Comparison of ENCODE assay signal across 1 cellular context in the genomic region with DNA sequence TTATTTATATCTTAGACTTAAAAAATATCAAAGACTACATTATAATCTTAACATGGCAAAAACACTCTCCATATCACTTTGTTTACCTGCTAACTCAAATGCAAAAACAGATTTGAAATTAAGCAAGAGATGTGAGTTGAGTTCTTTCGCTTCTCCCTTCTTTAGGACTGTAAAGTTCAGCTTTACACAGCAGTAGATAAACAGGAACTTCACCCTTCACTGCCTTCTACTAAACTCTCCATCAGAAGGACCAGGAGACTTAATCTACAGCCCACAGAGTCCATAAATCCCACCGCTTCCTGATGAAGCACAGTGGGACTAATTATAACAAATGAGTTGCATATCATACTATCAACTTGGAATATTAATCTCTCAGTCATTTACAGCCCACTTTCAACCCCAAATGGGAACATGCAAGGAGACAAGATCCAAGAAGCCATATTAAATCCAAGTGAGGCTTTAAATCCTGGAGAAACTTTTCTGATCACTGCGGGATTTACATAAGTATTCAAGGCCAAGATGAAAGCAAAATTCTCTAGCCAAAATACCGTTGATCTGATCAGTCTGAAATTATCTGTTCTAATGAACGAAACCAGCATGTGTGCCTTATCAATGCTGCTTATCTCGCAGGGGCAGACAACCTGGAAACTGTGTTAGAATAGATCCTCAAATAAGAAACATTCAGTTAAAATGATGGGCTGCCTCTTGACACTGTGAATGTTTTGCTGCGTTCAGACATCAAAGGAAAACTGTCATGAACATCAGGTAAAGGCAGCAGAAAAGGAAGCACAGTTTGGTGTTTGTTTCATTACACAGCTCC.
TF ChIP-seq lines count a peak whose summit lies in the region.

No MANE protein-coding gene starts in this region.

TF ChIP-seq in K562, 482 proteins besides CTCF, POLR2A, EP300 and RAD21 (continues in another document):
- TF ChIP-seq TBL1XR1 (IDR thresholded peaks at IDR 0.05; ENCODE audit: low read length in 2 of 2) (no peak), GATA2 (CRISPR knock-in tag; IDR thresholded peaks at IDR 0.05) (0 out of 2 replicates have a peak, but pooled peaks have one; percentile 51), ZNF197 (CRISPR knock-in tag; IDR thresholded peaks at IDR 0.05; ENCODE audit: low read depth) (no peak), ARID2 (IDR thresholded peaks at IDR 0.05) (no peak), RBM34 (IDR thresholded peaks at IDR 0.05; ENCODE audit: borderline replicate concordance, insufficient read depth, low read length) (no peak), PHB (CRISPR knock-in tag; IDR thresholded peaks at IDR 0.05) (no peak), RBM14 (IDR thresholded peaks at IDR 0.05; ENCODE audit: borderline replicate concordance, insufficient read depth, low read depth, low read length) (no peak), EZH2 (IDR thresholded peaks at IDR 0.05; ENCODE audit: borderline replicate concordance, low read depth, low read length) (no peak), BRCA1 (IDR thresholded peaks at IDR 0.05) (no peak), BRCA1 (CRISPR knock-in tag; IDR thresholded peaks at IDR 0.05) (no peak), RBFOX2 (IDR thresholded peaks at IDR 0.05; ENCODE audit: low read depth, low read length) (no peak), MTA2 (IDR thresholded peaks at IDR 0.05; ENCODE audit: low read depth) (no peak), TEAD4 (IDR thresholded peaks at IDR 0.05; ENCODE audit: low read length) (peak; percentile 51; the same call in 1 of the 2 replicates), TEAD4 (CRISPR knock-in tag; IDR thresholded peaks at IDR 0.05; ENCODE audit: borderline replicate concordance) (no peak), HDAC1 (IDR thresholded peaks at IDR 0.05) (peak in 1 of 2 experiments; percentile 25; a peak in 1 of 4 replicates), KDM1A (IDR thresholded peaks at IDR 0.05) (peak; percentile 21 to 34; a peak in 2 of 4 replicates), POLR2AphosphoS5 (IDR thresholded peaks at IDR 0.05; ENCODE audit: control insufficient read depth, insufficient read depth, low read depth, low read length) (no peak), U2AF1 (optimal IDR thresholded peaks at IDR 0.05; ENCODE audit: low read depth, low read length) (no peak), ARID1B (IDR thresholded peaks at IDR 0.05) (peak; percentile 70), ZBTB1 (CRISPR knock-in tag; IDR thresholded peaks at IDR 0.05; ENCODE audit: borderline replicate concordance, low read depth) (no peak), IRF2 (CRISPR knock-in tag; IDR thresholded peaks at IDR 0.05) (no peak)
- TF ChIP-seq, protein P1, sequence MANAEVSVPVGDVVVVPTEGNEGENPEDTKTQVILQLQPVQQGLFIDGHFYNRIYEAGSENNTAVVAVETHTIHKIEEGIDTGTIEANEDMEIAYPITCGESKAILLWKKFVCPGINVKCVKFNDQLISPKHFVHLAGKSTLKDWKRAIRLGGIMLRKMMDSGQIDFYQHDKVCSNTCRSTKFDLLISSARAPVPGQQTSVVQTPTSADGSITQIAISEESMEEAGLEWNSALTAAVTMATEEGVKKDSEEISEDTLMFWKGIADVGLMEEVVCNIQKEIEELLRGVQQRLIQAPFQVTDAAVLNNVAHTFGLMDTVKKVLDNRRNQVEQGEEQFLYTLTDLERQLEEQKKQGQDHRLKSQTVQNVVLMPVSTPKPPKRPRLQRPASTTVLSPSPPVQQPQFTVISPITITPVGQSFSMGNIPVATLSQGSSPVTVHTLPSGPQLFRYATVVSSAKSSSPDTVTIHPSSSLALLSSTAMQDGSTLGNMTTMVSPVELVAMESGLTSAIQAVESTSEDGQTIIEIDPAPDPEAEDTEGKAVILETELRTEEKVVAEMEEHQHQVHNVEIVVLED (CRISPR knock-in tag; IDR thresholded peaks at IDR 0.05): no peak
- TF ChIP-seq, protein P2, sequence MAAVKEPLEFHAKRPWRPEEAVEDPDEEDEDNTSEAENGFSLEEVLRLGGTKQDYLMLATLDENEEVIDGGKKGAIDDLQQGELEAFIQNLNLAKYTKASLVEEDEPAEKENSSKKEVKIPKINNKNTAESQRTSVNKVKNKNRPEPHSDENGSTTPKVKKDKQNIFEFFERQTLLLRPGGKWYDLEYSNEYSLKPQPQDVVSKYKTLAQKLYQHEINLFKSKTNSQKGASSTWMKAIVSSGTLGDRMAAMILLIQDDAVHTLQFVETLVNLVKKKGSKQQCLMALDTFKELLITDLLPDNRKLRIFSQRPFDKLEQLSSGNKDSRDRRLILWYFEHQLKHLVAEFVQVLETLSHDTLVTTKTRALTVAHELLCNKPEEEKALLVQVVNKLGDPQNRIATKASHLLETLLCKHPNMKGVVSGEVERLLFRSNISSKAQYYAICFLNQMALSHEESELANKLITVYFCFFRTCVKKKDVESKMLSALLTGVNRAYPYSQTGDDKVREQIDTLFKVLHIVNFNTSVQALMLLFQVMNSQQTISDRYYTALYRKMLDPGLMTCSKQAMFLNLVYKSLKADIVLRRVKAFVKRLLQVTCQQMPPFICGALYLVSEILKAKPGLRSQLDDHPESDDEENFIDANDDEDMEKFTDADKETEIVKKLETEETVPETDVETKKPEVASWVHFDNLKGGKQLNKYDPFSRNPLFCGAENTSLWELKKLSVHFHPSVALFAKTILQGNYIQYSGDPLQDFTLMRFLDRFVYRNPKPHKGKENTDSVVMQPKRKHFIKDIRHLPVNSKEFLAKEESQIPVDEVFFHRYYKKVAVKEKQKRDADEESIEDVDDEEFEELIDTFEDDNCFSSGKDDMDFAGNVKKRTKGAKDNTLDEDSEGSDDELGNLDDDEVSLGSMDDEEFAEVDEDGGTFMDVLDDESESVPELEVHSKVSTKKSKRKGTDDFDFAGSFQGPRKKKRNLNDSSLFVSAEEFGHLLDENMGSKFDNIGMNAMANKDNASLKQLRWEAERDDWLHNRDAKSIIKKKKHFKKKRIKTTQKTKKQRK (IDR thresholded peaks at IDR 0.05; ENCODE audit: borderline replicate concordance, low read depth, low read length): no peak
- TF ChIP-seq, protein P3, sequence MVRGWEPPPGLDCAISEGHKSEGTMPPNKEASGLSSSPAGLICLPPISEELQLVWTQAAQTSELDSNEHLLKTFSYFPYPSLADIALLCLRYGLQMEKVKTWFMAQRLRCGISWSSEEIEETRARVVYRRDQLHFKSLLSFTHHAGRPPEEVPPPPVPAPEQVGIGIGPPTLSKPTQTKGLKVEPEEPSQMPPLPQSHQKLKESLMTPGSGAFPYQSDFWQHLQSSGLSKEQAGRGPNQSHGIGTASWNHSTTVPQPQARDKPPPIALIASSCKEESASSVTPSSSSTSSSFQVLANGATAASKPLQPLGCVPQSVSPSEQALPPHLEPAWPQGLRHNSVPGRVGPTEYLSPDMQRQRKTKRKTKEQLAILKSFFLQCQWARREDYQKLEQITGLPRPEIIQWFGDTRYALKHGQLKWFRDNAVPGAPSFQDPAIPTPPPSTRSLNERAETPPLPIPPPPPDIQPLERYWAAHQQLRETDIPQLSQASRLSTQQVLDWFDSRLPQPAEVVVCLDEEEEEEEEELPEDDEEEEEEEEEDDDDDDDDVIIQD (CRISPR knock-in tag; IDR thresholded peaks at IDR 0.05): no peak
- TF ChIP-seq, protein P4, sequence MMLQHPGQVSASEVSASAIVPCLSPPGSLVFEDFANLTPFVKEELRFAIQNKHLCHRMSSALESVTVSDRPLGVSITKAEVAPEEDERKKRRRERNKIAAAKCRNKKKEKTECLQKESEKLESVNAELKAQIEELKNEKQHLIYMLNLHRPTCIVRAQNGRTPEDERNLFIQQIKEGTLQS (IDR thresholded peaks at IDR 0.05): no peak
- TF ChIP-seq, protein P4 (CRISPR knock-in tag; conservative IDR thresholded peaks at IDR 0.05): no peak
- TF ChIP-seq, protein P5, sequence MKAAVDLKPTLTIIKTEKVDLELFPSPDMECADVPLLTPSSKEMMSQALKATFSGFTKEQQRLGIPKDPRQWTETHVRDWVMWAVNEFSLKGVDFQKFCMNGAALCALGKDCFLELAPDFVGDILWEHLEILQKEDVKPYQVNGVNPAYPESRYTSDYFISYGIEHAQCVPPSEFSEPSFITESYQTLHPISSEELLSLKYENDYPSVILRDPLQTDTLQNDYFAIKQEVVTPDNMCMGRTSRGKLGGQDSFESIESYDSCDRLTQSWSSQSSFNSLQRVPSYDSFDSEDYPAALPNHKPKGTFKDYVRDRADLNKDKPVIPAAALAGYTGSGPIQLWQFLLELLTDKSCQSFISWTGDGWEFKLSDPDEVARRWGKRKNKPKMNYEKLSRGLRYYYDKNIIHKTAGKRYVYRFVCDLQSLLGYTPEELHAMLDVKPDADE (conservative IDR thresholded peaks at IDR 0.05; ENCODE audit: control insufficient read depth, low read depth, low read length): no peak
- TF ChIP-seq, protein P6, sequence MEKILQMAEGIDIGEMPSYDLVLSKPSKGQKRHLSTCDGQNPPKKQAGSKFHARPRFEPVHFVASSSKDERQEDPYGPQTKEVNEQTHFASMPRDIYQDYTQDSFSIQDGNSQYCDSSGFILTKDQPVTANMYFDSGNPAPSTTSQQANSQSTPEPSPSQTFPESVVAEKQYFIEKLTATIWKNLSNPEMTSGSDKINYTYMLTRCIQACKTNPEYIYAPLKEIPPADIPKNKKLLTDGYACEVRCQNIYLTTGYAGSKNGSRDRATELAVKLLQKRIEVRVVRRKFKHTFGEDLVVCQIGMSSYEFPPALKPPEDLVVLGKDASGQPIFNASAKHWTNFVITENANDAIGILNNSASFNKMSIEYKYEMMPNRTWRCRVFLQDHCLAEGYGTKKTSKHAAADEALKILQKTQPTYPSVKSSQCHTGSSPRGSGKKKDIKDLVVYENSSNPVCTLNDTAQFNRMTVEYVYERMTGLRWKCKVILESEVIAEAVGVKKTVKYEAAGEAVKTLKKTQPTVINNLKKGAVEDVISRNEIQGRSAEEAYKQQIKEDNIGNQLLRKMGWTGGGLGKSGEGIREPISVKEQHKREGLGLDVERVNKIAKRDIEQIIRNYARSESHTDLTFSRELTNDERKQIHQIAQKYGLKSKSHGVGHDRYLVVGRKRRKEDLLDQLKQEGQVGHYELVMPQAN (IDR thresholded peaks at IDR 0.05; ENCODE audit: borderline replicate concordance): 0 out of 2 replicates have a peak, but pooled peaks have one; percentile 9
- TF ChIP-seq, protein P7, sequence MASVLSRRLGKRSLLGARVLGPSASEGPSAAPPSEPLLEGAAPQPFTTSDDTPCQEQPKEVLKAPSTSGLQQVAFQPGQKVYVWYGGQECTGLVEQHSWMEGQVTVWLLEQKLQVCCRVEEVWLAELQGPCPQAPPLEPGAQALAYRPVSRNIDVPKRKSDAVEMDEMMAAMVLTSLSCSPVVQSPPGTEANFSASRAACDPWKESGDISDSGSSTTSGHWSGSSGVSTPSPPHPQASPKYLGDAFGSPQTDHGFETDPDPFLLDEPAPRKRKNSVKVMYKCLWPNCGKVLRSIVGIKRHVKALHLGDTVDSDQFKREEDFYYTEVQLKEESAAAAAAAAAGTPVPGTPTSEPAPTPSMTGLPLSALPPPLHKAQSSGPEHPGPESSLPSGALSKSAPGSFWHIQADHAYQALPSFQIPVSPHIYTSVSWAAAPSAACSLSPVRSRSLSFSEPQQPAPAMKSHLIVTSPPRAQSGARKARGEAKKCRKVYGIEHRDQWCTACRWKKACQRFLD (CRISPR knock-in tag; IDR thresholded peaks at IDR 0.05): no peak
- TF ChIP-seq, protein P8, sequence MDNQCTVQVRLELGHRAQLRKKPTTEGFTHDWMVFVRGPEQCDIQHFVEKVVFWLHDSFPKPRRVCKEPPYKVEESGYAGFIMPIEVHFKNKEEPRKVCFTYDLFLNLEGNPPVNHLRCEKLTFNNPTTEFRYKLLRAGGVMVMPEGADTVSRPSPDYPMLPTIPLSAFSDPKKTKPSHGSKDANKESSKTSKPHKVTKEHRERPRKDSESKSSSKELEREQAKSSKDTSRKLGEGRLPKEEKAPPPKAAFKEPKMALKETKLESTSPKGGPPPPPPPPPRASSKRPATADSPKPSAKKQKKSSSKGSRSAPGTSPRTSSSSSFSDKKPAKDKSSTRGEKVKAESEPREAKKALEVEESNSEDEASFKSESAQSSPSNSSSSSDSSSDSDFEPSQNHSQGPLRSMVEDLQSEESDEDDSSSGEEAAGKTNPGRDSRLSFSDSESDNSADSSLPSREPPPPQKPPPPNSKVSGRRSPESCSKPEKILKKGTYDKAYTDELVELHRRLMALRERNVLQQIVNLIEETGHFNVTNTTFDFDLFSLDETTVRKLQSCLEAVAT (IDR thresholded peaks at IDR 0.05): no peak
- TF ChIP-seq, protein P9, sequence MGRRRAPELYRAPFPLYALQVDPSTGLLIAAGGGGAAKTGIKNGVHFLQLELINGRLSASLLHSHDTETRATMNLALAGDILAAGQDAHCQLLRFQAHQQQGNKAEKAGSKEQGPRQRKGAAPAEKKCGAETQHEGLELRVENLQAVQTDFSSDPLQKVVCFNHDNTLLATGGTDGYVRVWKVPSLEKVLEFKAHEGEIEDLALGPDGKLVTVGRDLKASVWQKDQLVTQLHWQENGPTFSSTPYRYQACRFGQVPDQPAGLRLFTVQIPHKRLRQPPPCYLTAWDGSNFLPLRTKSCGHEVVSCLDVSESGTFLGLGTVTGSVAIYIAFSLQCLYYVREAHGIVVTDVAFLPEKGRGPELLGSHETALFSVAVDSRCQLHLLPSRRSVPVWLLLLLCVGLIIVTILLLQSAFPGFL (CRISPR knock-in tag; IDR thresholded peaks at IDR 0.05): 0 out of 2 replicates have a peak, but pooled peaks have one; percentile 52
- TF ChIP-seq, protein P10, sequence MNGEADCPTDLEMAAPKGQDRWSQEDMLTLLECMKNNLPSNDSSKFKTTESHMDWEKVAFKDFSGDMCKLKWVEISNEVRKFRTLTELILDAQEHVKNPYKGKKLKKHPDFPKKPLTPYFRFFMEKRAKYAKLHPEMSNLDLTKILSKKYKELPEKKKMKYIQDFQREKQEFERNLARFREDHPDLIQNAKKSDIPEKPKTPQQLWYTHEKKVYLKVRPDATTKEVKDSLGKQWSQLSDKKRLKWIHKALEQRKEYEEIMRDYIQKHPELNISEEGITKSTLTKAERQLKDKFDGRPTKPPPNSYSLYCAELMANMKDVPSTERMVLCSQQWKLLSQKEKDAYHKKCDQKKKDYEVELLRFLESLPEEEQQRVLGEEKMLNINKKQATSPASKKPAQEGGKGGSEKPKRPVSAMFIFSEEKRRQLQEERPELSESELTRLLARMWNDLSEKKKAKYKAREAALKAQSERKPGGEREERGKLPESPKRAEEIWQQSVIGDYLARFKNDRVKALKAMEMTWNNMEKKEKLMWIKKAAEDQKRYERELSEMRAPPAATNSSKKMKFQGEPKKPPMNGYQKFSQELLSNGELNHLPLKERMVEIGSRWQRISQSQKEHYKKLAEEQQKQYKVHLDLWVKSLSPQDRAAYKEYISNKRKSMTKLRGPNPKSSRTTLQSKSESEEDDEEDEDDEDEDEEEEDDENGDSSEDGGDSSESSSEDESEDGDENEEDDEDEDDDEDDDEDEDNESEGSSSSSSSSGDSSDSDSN (IDR thresholded peaks at IDR 0.05; ENCODE audit: borderline replicate concordance in 1 of 2, low read depth in 2 of 2, low read length in 2 of 2): 0 out of 4 replicates have a peak, but pooled peaks of 1 of the 2 experiments have one; percentile 18
